Comparison of ENCODE assay signal across 22 cellular contexts in the genomic region with DNA sequence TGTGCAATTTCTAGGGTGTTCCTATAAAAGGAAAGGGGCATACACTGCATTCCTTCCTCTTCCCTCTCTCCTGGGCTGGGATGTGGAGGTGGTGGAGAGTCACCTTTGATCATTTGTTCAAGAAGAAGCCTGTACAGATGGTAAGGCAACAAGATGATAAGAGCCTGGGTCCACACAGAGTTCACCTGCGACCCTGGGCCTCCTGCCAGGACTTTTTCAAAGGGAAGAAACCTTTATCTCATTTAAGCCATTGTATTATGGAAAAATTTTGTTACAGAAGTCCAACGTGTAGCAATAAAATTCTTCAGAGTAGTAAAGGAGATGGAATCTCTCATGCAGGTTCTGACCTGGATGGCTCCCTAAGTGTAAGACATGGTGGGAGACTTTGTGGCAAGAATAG.
"Had no signal": no experiment of that assay in that cellular context is flagged by ENCODE, and none has a peak within 500 bp of the region (broad histone marks: within the 10 kb centered on the region; RNA-seq: fewer than 3 reads in every experiment).

No MANE protein-coding gene starts in this region.

- H3K27ac ChIP-seq: neural progenitor cell, ovary, parathyroid adenoma, psoas muscle, skin epidermis, stomach, thoracic aorta, thyroid gland, transverse colon, upper lobe of right lung, uterus had no signal

- H3K79me2 ChIP-seq: parathyroid adenoma had no signal

- H3K27me3 ChIP-seq: neural progenitor cell, ovary, stomach, thyroid gland, transverse colon, upper lobe of right lung, uterus had no signal

- H3K4me2 ChIP-seq: neural progenitor cell had no signal

- DNase-seq: naive thymus-derived CD4-positive, alpha-beta T cell; natural killer cell; occipital lobe; ovary; posterior cingulate gyrus; psoas muscle; right cardiac atrium; stimulated activated CD4-positive, alpha-beta T cell treated with anti-CD3 and anti-CD28 coated beads, Interleukin-15, amount 100 ng/mL, for 24 hours; stimulated activated CD4-positive, alpha-beta T cell treated with anti-CD3 and anti-CD28 coated beads, Interleukin-2, amount 100 ng/mL, for 24 hours; stimulated activated CD4-positive, alpha-beta T cell treated with anti-CD3 and anti-CD28 coated beads, Interleukin-2, amount 100 ng/mL, for 48 hours; stimulated activated CD4-positive, alpha-beta T cell treated with anti-CD3 and anti-CD28 coated beads, Interleukin-4, amount 100 ng/mL, for 24 hours; stimulated activated naive B cell treated with anti-CD40 and anti-IgM and Interleukin-4, amounts not matched to agents 10 μg/mL and 1 μg/mL and 100 μg/mL, for 72 hours; stimulated activated naive CD4-positive, alpha-beta T cell treated with Interleukin-2 at 50 U/mL for 16 hours; stomach; thyroid gland; transverse colon; upper lobe of right lung; uterus had no signal

- H3K4me3 ChIP-seq: neural progenitor cell, ovary, psoas muscle, skin epidermis, stomach, thoracic aorta, thyroid gland, transverse colon, upper lobe of right lung, uterus had no signal

- H2AFZ ChIP-seq: neural progenitor cell, parathyroid adenoma had no signal

- H3K36me3 ChIP-seq: neural progenitor cell, ovary, stomach, thoracic aorta, thyroid gland, transverse colon, upper lobe of right lung, uterus had no signal

- H3K4me1 ChIP-seq: neural progenitor cell, parathyroid adenoma, psoas muscle, stomach, thyroid gland, transverse colon, upper lobe of right lung, uterus had no signal

- H3K9me3 ChIP-seq: psoas muscle, thoracic aorta, thyroid gland, transverse colon, upper lobe of right lung, uterus had no signal
